In the genomic region with DNA sequence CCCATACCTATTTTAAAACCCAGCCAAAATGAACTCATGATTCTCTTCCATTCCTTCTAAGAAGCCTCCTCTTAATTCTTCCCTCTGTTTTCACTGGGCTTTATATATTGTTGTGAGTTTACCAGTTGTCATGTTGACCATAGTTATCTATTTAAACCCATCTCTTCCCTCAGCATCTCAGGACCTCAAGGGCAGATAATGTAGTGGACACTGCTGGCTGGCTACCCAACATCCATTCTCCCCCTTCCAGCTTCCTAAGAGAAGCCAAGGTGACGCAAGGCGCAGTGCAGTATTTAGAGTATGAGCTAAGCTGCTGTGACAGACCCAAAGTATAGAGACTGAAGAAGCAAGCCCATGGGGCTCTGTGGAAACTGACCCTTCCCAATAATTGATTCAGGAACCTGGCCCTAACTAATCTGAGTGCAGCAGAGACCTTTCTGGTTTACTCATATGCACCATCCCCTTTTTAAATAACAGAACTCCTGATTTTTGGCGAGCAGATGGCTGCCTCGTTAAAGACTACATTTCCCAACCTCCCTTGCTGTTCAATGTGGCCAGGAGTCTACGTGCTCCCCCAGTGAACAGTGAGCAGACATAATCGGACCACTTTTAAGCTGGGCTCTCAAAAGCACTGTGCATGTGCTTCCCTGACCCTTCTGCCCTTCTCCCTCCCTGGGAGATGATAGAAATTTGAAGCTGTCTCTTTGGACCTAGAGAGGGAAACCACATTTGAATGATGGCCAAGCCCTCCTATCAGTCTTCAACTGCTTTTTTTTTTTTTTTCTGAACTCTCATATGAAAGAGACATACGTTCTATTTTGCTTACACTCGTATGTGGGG, we compare ENCODE assay signal across 11 cellular contexts. TPM values are rescaled to one million over a fixed set of nuclear protein-coding genes. Genes with fewer than 3 reads are reported as not detected.
DNase-seq lines count a peak whose midpoint lies in the region; ATAC-seq and TF ChIP-seq lines count a peak whose summit lies in the region.
"Had no signal": no experiment of that assay in that cellular context is flagged by ENCODE, and none has a peak within 500 bp of the region (broad histone marks: within the 10 kb centered on the region; RNA-seq: fewer than 3 reads in every experiment).

No MANE protein-coding gene starts in this region.

- H4K8ac ChIP-seq in H9 (replicated peaks; ENCODE audit: insufficient read length, low read depth, low read length), result no peak overlapping the region

- H3K27me3 ChIP-seq in H9 (ENCODE audit: insufficient read depth, low read length), result no peaks in the 10 kb centered on the region
- no peaks in the 10 kb centered on the region for H3K27me3 ChIP-seq in OCI-LY3 (ENCODE audit: low read depth, low read length)
- H3K27me3 ChIP-seq in colonic mucosa, result no peaks in the 10 kb centered on the region
- H3K27me3 ChIP-seq in neural progenitor cell, result no peaks in the 10 kb centered on the region
- no peaks in the 10 kb centered on the region for H3K27me3 ChIP-seq in suprapubic skin
- H3K27me3 ChIP-seq: gastroesophageal sphincter, tibial artery had no signal

- H2BK5ac ChIP-seq in H9 (ENCODE audit: insufficient read length, low read length), result no peak overlapping the region

- H3K4me3 Mint-ChIP-seq in H9 (peak overlapping the region in 1 of 2 experiments; percentile 12; a peak in 2 of 5 replicates), neural progenitor cell (no peak overlapping the region)
- H3K4me3 Mint-ChIP-seq: activated CD4-positive, alpha-beta T cell treated with anti-CD3 and anti-CD28 coated beads, Interleukin-2, amount 10 ng/mL, durations not matched to agents 24 days and 14 days had no signal

- no peaks in the 10 kb centered on the region for H4K20me1 ChIP-seq in H9 (ENCODE audit: control insufficient read depth, insufficient read depth, insufficient read length)
- H4K20me1 ChIP-seq in OCI-LY3 (ENCODE audit: insufficient read depth, low read length), result no peaks in the 10 kb centered on the region
- no peaks in the 10 kb centered on the region for H4K20me1 ChIP-seq in neural progenitor cell (ENCODE audit: low read depth)

- H3K4me1 Mint-ChIP-seq in H9 (peaks cover 27 to 32% of the 10 kb centered on the region in 2 experiments), neural progenitor cell (peaks cover 31% of the 10 kb centered on the region)

- H2AK5ac ChIP-seq in H9 (ENCODE audit: insufficient read length, low read length), result no peak overlapping the region

- no peak for TF ChIP-seq EP300 in suprapubic skin (IDR thresholded peaks at IDR 0.05)

- no peak overlapping the region for H2BK120ac ChIP-seq in H9 (ENCODE audit: low read depth, low read length, poor library complexity, severe bottlenecking)

- H3K27me3 Mint-ChIP-seq in H9 (ENCODE audit: low read depth) (peaks cover 5% of the 10 kb centered on the region), neural progenitor cell (ENCODE audit: insufficient read depth, low read depth) (peaks cover 4% of the 10 kb centered on the region)
- H3K27me3 Mint-ChIP-seq: activated CD4-positive, alpha-beta T cell treated with anti-CD3 and anti-CD28 coated beads, Interleukin-2, amount 10 ng/mL, durations not matched to agents 24 days and 14 days had no signal

- H3K27ac Mint-ChIP-seq in H9 (peak overlapping the region; percentile 15 to 94 (median 29); a peak in 5 of 7 replicates), neural progenitor cell (peak overlapping the region; percentile 38)

- H3K4me1 ChIP-seq in H9 (ENCODE audit: insufficient read depth, low read length), result peaks cover 3% of the 10 kb centered on the region
- H3K4me1 ChIP-seq in OCI-LY3 (ENCODE audit: low read length), result peaks cover 21% of the 10 kb centered on the region
- peaks cover 12% of the 10 kb centered on the region for H3K4me1 ChIP-seq in colonic mucosa
- peaks cover 7% of the 10 kb centered on the region for H3K4me1 ChIP-seq in neural progenitor cell
- peaks cover 7% of the 10 kb centered on the region for H3K4me1 ChIP-seq in suprapubic skin

- H3K4me3 ChIP-seq in OCI-LY3 (ENCODE audit: low read length), result no peak overlapping the region
- H3K4me3 ChIP-seq in colonic mucosa, result no peak overlapping the region
- H3K4me3 ChIP-seq in neural progenitor cell, result no peak overlapping the region
- H3K4me3 ChIP-seq in suprapubic skin, result no peak overlapping the region
- H3K4me3 ChIP-seq: gastroesophageal sphincter, tibial artery had no signal

- H3K14ac ChIP-seq in H9 (ENCODE audit: insufficient read depth, low read length), result no peak overlapping the region

- H3K79me2 ChIP-seq in H9 (ENCODE audit: insufficient read depth, low read length) (no peaks in the 10 kb centered on the region), OCI-LY3 (ENCODE audit: low read length) (no peaks in the 10 kb centered on the region), neural progenitor cell (ENCODE audit: low read depth) (no peaks in the 10 kb centered on the region)

- no peak overlapping the region for H4K91ac ChIP-seq in H9 (ENCODE audit: insufficient read length, low read depth, low read length)

- no peaks in the 10 kb centered on the region for H3K23me2 ChIP-seq in H9 (ENCODE audit: insufficient read length, low read depth, low read length, poor library complexity, severe bottlenecking)

- no peak overlapping the region for H3K23ac ChIP-seq in H9 (ENCODE audit: insufficient read length, low read depth, low read length)

- H4K5ac ChIP-seq in H9 (ENCODE audit: insufficient read length, low read depth, low read length), result no peak overlapping the region

- no peak overlapping the region for H3K56ac ChIP-seq in H9 (ENCODE audit: insufficient read length, low read depth, low read length)

- H2BK20ac ChIP-seq in H9 (ENCODE audit: low read depth, low read length, poor library complexity, severe bottlenecking), result no peak overlapping the region

- H3K27ac ChIP-seq in H9 (ENCODE audit: insufficient read length, low read depth, low read length), result no peak overlapping the region
- no peak overlapping the region for H3K27ac ChIP-seq in OCI-LY3 (ENCODE audit: low read length)
- peak overlapping the region; percentile 39 for H3K27ac ChIP-seq in colonic mucosa
- no peak overlapping the region for H3K27ac ChIP-seq in neural progenitor cell
- H3K27ac ChIP-seq in suprapubic skin, result no peak overlapping the region
- H3K27ac ChIP-seq: gastroesophageal sphincter, tibial artery had no signal

- TF ChIP-seq CTCF in H9 (conservative IDR thresholded peaks at IDR 0.05) (no peak), OCI-LY3 (IDR thresholded peaks at IDR 0.05; ENCODE audit: low read depth, low read length) (no peak), colonic mucosa (IDR thresholded peaks at IDR 0.05) (no peak), neural progenitor cell (IDR thresholded peaks at IDR 0.05) (no peak), suprapubic skin (IDR thresholded peaks at IDR 0.05) (no peak)

- no CpG with 5 or more reads among the region's 8 CpGs for WGBS in H9 (ENCODE audit: extremely low coverage, insufficient read length, low lambda C conversion rate)
- WGBS in suprapubic skin, result 70% methylated on average over 8 of the region's 8 CpGs

- no peak overlapping the region for H2BK15ac ChIP-seq in H9 (ENCODE audit: low read depth, low read length)

- DNase-seq in H9 (no peak), colonic mucosa (no peak), neural progenitor cell (ENCODE audit: low spot score) (no peak), suprapubic skin (ENCODE audit: low spot score in 2 of 2) (no peak)
- DNase-seq in stimulated activated CD4-positive, alpha-beta T cell treated with anti-CD3 and anti-CD28 coated beads, Interleukin-2, amount 100 ng/mL, for 48 hours, result no peak
- DNase-seq: activated CD4-positive, alpha-beta T cell treated with anti-CD3 and anti-CD28 coated beads, Interleukin-2, amount 10 ng/mL, durations not matched to agents 24 days and 14 days; tibial artery had no signal

- H3K36me3 ChIP-seq in OCI-LY3 (replicated peaks; ENCODE audit: low read depth, low read length) (no peaks in the 10 kb centered on the region), colonic mucosa (no peaks in the 10 kb centered on the region), neural progenitor cell (no peaks in the 10 kb centered on the region), suprapubic skin (no peaks in the 10 kb centered on the region)
- H3K36me3 ChIP-seq: gastroesophageal sphincter, tibial artery had no signal

- H3K4me2 ChIP-seq in H9 (ENCODE audit: insufficient read depth, insufficient read length, low read length) (no peak overlapping the region), OCI-LY3 (ENCODE audit: low read length) (peak overlapping the region; percentile 46), neural progenitor cell (no peak overlapping the region)

- no peak for TF ChIP-seq POLR2A in suprapubic skin (IDR thresholded peaks at IDR 0.05)

- intact Hi-C loops in colonic mucosa (cut with DNase I), result loop anchor here (10.0 kb wide), 1 partner anchor 285 kb away; no protein-coding TSS in a partner anchor

- no peak overlapping the region for H3K4ac ChIP-seq in H9 (ENCODE audit: low read depth, low read length)

- H3K36me3 Mint-ChIP-seq in H9 (ENCODE audit: insufficient read depth in 1 of 3, low read depth in 3 of 3) (no peaks in the 10 kb centered on the region), neural progenitor cell (no peaks in the 10 kb centered on the region)

- peaks cover 3% of the 10 kb centered on the region for H3F3A ChIP-seq in neural progenitor cell (ENCODE audit: low read depth)

- H3K9me3 ChIP-seq in H9 (ENCODE audit: control insufficient read depth, low read depth, low read length) (no peaks in the 10 kb centered on the region), OCI-LY3 (ENCODE audit: insufficient read depth, low read length) (no peaks in the 10 kb centered on the region), colonic mucosa (no peaks in the 10 kb centered on the region), neural progenitor cell (ENCODE audit: low read depth) (no peaks in the 10 kb centered on the region), suprapubic skin (no peaks in the 10 kb centered on the region)
- H3K9me3 ChIP-seq: gastroesophageal sphincter, tibial artery had no signal

- peak overlapping the region; percentile 53 for H3K18ac ChIP-seq in H9 (ENCODE audit: insufficient read length, low read depth, low read length)

- no peaks in the 10 kb centered on the region for H3K79me1 ChIP-seq in H9 (ENCODE audit: insufficient read depth, low read depth, low read length, poor library complexity, severe bottlenecking)

- H3T11ph ChIP-seq in H9 (ENCODE audit: low read length), result no peak overlapping the region

- ATAC-seq in HG02884 (IDR thresholded peaks at IDR 0.05; ENCODE audit: unreplicated experiment) (no peak), GM21423 (IDR thresholded peaks at IDR 0.05; ENCODE audit: unreplicated experiment) (no peak)
- ATAC-seq: gastroesophageal sphincter had no signal

- no peak overlapping the region for H2BK12ac ChIP-seq in H9 (ENCODE audit: insufficient read length, low read depth, low read length)

- H2AFZ ChIP-seq in H9 (ENCODE audit: low read length) (peak overlapping the region; percentile 95), OCI-LY3 (ENCODE audit: low read depth, low read length) (peak overlapping the region; percentile 93), neural progenitor cell (replicated peaks) (peak overlapping the region; percentile 73)

- H3K9ac ChIP-seq in H9 (ENCODE audit: extremely low read depth, insufficient read length, low read length), result no peak overlapping the region
- no peak overlapping the region for H3K9ac ChIP-seq in OCI-LY3 (ENCODE audit: low read length)
- H3K9ac ChIP-seq in colonic mucosa (ENCODE audit: low read depth in 2 of 2, low read length in 2 of 2), result no peak overlapping the region
- H3K9ac ChIP-seq in neural progenitor cell, result no peak overlapping the region

- H3K9me3 Mint-ChIP-seq in H9, result no peaks in the 10 kb centered on the region; a peak in 1 of 5 replicates
- H3K9me3 Mint-ChIP-seq in neural progenitor cell, result peaks cover 4% of the 10 kb centered on the region
- H3K9me3 Mint-ChIP-seq: activated CD4-positive, alpha-beta T cell treated with anti-CD3 and anti-CD28 coated beads, Interleukin-2, amount 10 ng/mL, durations not matched to agents 24 days and 14 days had no signal

RNA-seq across cellular contexts. Expression of a gene that starts 28.1 kb away (rescaled TPM):
- total RNA-seq in H9 (2021), result 2.6 and 3.3 TPM in 2 replicates
- total RNA-seq in colonic mucosa, result 100 to 1,000 TPM; 143 to 150 TPM
- total RNA-seq in neural progenitor cell (ENCODE audit: low replicate concordance), result 0.43 and 1.7 TPM in 2 replicates
- 1 to 10 TPM in 2 of 4 donors, under 1 TPM in 2; 0.79 to 2.3 (median 1.5) TPM for total RNA-seq in suprapubic skin

Comparison
In these comparisons a context has a peak if more than half of its experiments do, and no peak if none do; other contexts are left out.
1. RNA of a gene that starts 28.1 kb away (total RNA-seq): 143 to 150 TPM in colonic mucosa; 2.6 to 3.3 TPM in H9, 0.79 to 2.3 TPM in suprapubic skin and 0.43 to 1.7 TPM in neural progenitor cell; every median in the first group is over 10 times any median in the second.
2. Peak in every context shown above with its lines, with median percentiles within 50 percentile points of each other: H2AFZ ChIP-seq.